ENCODE assay signal across 15 cellular contexts in genomic region chr21:43334214-43334958, GRCh38.
DNase-seq lines count a peak whose midpoint lies in the region; ATAC-seq and TF ChIP-seq lines count a peak whose summit lies in the region.
"Had no signal": no experiment of that assay in that cellular context is flagged by ENCODE, and none has a peak within 500 bp of the region (broad histone marks: within the 10 kb centered on the region; RNA-seq: fewer than 3 reads in every experiment).

No MANE protein-coding gene starts in this region.

- H3K27me3 Mint-ChIP-seq in natural killer cell (ENCODE audit: low read depth in 2 of 2), result peaks cover 0 to 9% of the 10 kb centered on the region in 2 donors
- H3K27me3 Mint-ChIP-seq in natural killer cell treated with Interleukin-12 subunit alpha and Interleukin-12 subunit beta and Interleukin-15 and Interleukin-18, amount 100 ng/mL, for 72 hours, result peaks cover 0 to 9% of the 10 kb centered on the region in 2 donors
- H3K27me3 Mint-ChIP-seq in naive thymus-derived CD8-positive, alpha-beta T cell, result peaks cover 0 to 9% (median 4%) of the 10 kb centered on the region in 5 donors
- H3K27me3 Mint-ChIP-seq: activated B cell treated with CpG ODN at 0.5 μM for 24 hours had no signal

- no peak overlapping the region for H3K4me3 Mint-ChIP-seq in natural killer cell
- no peak overlapping the region for H3K4me3 Mint-ChIP-seq in natural killer cell treated with Interleukin-12 subunit alpha and Interleukin-12 subunit beta and Interleukin-15 and Interleukin-18, amount 100 ng/mL, for 72 hours
- no peak overlapping the region for H3K4me3 Mint-ChIP-seq in naive thymus-derived CD8-positive, alpha-beta T cell
- H3K4me3 Mint-ChIP-seq: activated B cell treated with CpG ODN at 0.5 μM for 24 hours; memory B cell; T-helper 1 cell treated with Interleukin-12 subunit alpha and Interleukin-12 subunit beta and Interleukin-4 antibody, amounts not matched to agents 30 μg/mL and 1 μg/mL, for 36 hours had no signal

- H3K36me3 Mint-ChIP-seq in natural killer cell, result no peaks in the 10 kb centered on the region
- peaks cover 6% of the 10 kb centered on the region for H3K36me3 Mint-ChIP-seq in natural killer cell treated with Interleukin-12 subunit alpha and Interleukin-12 subunit beta and Interleukin-15 and Interleukin-18, amount 100 ng/mL, for 72 hours
- no peaks in the 10 kb centered on the region for H3K36me3 Mint-ChIP-seq in naive thymus-derived CD8-positive, alpha-beta T cell

- POLR2A ChIA-PET in naive thymus-derived CD8-positive, alpha-beta T cell (lab: Charles Lee), result no interaction called here

- H3K27ac Mint-ChIP-seq in natural killer cell, result peak overlapping the region; percentile 76 to 81
- peak overlapping the region in 1 of 2 donors; percentile 14 for H3K27ac Mint-ChIP-seq in natural killer cell treated with Interleukin-12 subunit alpha and Interleukin-12 subunit beta and Interleukin-15 and Interleukin-18, amount 100 ng/mL, for 72 hours
- peak overlapping the region in 6 of 10 donors; percentile 1 to 68 (median 5) for H3K27ac Mint-ChIP-seq in naive thymus-derived CD8-positive, alpha-beta T cell
- H3K27ac Mint-ChIP-seq: activated B cell treated with CpG ODN at 0.5 μM for 24 hours; T-helper 1 cell treated with Interleukin-12 subunit alpha and Interleukin-12 subunit beta and Interleukin-4 antibody, amounts not matched to agents 30 μg/mL and 1 μg/mL, for 36 hours had no signal

- H3K4me1 Mint-ChIP-seq in natural killer cell, result peaks cover 6 to 44% of the 10 kb centered on the region in 2 donors
- peaks cover 20 to 27% of the 10 kb centered on the region in 2 donors for H3K4me1 Mint-ChIP-seq in natural killer cell treated with Interleukin-12 subunit alpha and Interleukin-12 subunit beta and Interleukin-15 and Interleukin-18, amount 100 ng/mL, for 72 hours (ENCODE audit: low read depth in 2 of 2)
- peaks cover 9 to 25% (median 14%) of the 10 kb centered on the region in 4 donors for H3K4me1 Mint-ChIP-seq in naive thymus-derived CD8-positive, alpha-beta T cell

- ATAC-seq in natural killer cell, result no peak
- no peak for ATAC-seq in natural killer cell treated with Interleukin-12 subunit alpha and Interleukin-12 subunit beta and Interleukin-15 and Interleukin-18, amount 100 ng/mL, for 72 hours
- ATAC-seq in naive thymus-derived CD8-positive, alpha-beta T cell, result no peak
- ATAC-seq in HG02588 (IDR thresholded peaks at IDR 0.05; ENCODE audit: unreplicated experiment), result no peak

- TF ChIP-seq CTCF in natural killer cell (IDR thresholded peaks at IDR 0.05), result no peak

- DNase-seq in natural killer cell, result no peak
- DNase-seq in natural killer cell treated with Interleukin-12 subunit alpha and Interleukin-12 subunit beta and Interleukin-15 and Interleukin-18, amount 100 ng/mL, for 72 hours (ENCODE audit: low spot score), result no peak
- DNase-seq in naive thymus-derived CD8-positive, alpha-beta T cell, result no peak
- no peak for DNase-seq in HPDE6-E6E7 (ENCODE audit: extremely low spot score)
- DNase-seq in KBM-7, result no peak
- DNase-seq in COR-L47 (lab: John Stamatoyannopoulos, UW), result no peak
- DNase-seq: activated B cell treated with CpG ODN at 0.5 μM for 24 hours; activated effector memory CD4-positive, alpha-beta T cell treated with anti-CD3 and anti-CD28 coated beads, Interleukin-2, amount 50 U/mL, for 16 hours; GF-D8; NCI-H2081; NCI-H69 had no signal

- H3K27ac ChIP-seq in cingulate gyrus (ENCODE audit: low read depth, low read length), result peak overlapping the region; percentile 77

- peaks cover 3 to 10% of the 10 kb centered on the region in 2 donors for H3K9me3 Mint-ChIP-seq in natural killer cell
- peaks cover 13% of the 10 kb centered on the region for H3K9me3 Mint-ChIP-seq in natural killer cell treated with Interleukin-12 subunit alpha and Interleukin-12 subunit beta and Interleukin-15 and Interleukin-18, amount 100 ng/mL, for 72 hours
- peaks cover 0 to 15% (median 0%) of the 10 kb centered on the region in 9 donors for H3K9me3 Mint-ChIP-seq in naive thymus-derived CD8-positive, alpha-beta T cell
- H3K9me3 Mint-ChIP-seq: activated B cell treated with CpG ODN at 0.5 μM for 24 hours had no signal

- in situ Hi-C loops in KBM-7 (cut with MboI; ENCODE audit: low pct_unique_long_range_greater_than_20kb, low sequenced_read_pairs), result no loop called here

- intact Hi-C loops in natural killer cell (cut with micrococcal nuclease), result no loop called here
